Comparison of ENCODE assay signal across 8 cellular contexts in the genomic region with DNA sequence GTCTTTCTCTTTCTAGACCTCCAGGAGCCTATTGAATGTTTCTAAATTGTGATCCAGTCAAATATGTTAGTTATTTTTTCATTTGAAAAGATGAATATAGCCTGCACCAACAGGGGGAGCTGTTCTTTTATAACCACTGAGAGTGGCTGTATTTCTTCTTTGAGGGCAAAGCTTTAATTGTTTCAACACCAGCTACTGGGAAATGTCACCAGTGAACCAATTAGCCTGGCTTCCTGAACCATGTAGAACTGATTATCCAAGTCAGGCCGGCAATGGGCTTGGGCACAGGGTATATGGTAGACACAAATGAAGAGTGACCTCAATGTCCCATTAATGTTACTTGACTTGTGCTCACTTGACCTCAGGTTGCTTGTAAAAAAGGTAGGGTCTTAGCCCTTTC. TPM values are rescaled to one million over a fixed set of nuclear protein-coding genes. Genes with fewer than 3 reads are reported as not detected.
DNase-seq lines count a peak whose midpoint lies in the region; ATAC-seq and TF ChIP-seq lines count a peak whose summit lies in the region.

No MANE protein-coding gene starts in this region.

- TF ChIP-seq CTCF in CD14-positive monocyte (IDR thresholded peaks at IDR 0.05), result peak; percentile 87
- peak; percentile 43 for TF ChIP-seq CTCF in HFF-Myc (IDR thresholded peaks at IDR 0.05; ENCODE audit: low read depth, low read length, missing control alignments)
- peak; percentile 32 for TF ChIP-seq CTCF in colonic mucosa (IDR thresholded peaks at IDR 0.05)
- TF ChIP-seq CTCF in neutrophil (IDR thresholded peaks at IDR 0.05), result peak; percentile 79

- H3K4me1 Mint-ChIP-seq in CD14-positive monocyte, result peaks cover 31% of the 10 kb centered on the region

- no peak for ATAC-seq in GM18517 (IDR thresholded peaks at IDR 0.05; ENCODE audit: unreplicated experiment)

- H3K27ac ChIP-seq in colonic mucosa (no peak overlapping the region), neutrophil (peak overlapping the region; percentile 63)

- no peaks in the 10 kb centered on the region for H3K9me3 ChIP-seq in colonic mucosa
- no peaks in the 10 kb centered on the region for H3K9me3 ChIP-seq in neutrophil

- no peak for DNase-seq in CD14-positive monocyte (ENCODE audit: low spot score)
- no peak for DNase-seq in HFF-Myc (ENCODE audit: extremely low read depth, low read depth)
- peak; percentile 84 for DNase-seq in SKM-1 treated with dmso at 0.1 percent for 144 hours (lab: John Stamatoyannopoulos, UW; ENCODE audit: unreplicated experiment)
- peak; percentile 61 for DNase-seq in colonic mucosa
- no peak for DNase-seq in retina
- no peak for DNase-seq in mesenteric fat pad (ENCODE audit: low spot score)

- intact Hi-C loops in CD14-positive monocyte (cut with micrococcal nuclease) (loop anchor here in 1 of 2 donors (10.0 kb wide), 1 partner anchor 73 kb away; no protein-coding TSS in a partner anchor), colonic mucosa (cut with DNase I) (loop anchor here (5.0 kb wide), 2 partner anchors 75 to 135 kb away; partner anchors contain the start of gene DNAJB14)

- no peaks in the 10 kb centered on the region for H3K9me3 Mint-ChIP-seq in CD14-positive monocyte

- H3K27me3 Mint-ChIP-seq in CD14-positive monocyte (ENCODE audit: low read depth in 3 of 3), result peaks cover 0 to 1% (median 1%) of the 10 kb centered on the region in 3 donors

- no peaks in the 10 kb centered on the region for H3K27me3 ChIP-seq in colonic mucosa
- no peaks in the 10 kb centered on the region for H3K27me3 ChIP-seq in neutrophil

- H3K9ac ChIP-seq in colonic mucosa (ENCODE audit: low read depth in 2 of 2, low read length in 2 of 2), result no peak overlapping the region

- peak overlapping the region in 1 of 7 donors; percentile 68 for H3K27ac Mint-ChIP-seq in CD14-positive monocyte

- no peaks in the 10 kb centered on the region for H3K36me3 ChIP-seq in colonic mucosa
- no peaks in the 10 kb centered on the region for H3K36me3 ChIP-seq in neutrophil

- H3K4me3 ChIP-seq in HFF-Myc (replicated peaks; ENCODE audit: low read depth, low read length), result no peak overlapping the region
- H3K4me3 ChIP-seq in colonic mucosa, result no peak overlapping the region
- peak overlapping the region in 1 of 2 experiments; percentile 10 for H3K4me3 ChIP-seq in neutrophil (ENCODE audit: low read depth in 1 of 2, low read length in 1 of 2)

- no peaks in the 10 kb centered on the region for H3K36me3 Mint-ChIP-seq in CD14-positive monocyte

- H3K4me1 ChIP-seq in colonic mucosa (peaks cover 3% of the 10 kb centered on the region), neutrophil (ENCODE audit: control insufficient read depth in 1 of 2, insufficient read depth in 1 of 2, low read depth in 1 of 2, low read length in 1 of 2) (peaks cover 32% of the 10 kb centered on the region in 2 experiments)

- H3K4me3 Mint-ChIP-seq in CD14-positive monocyte, result no peak overlapping the region

RNA-seq across cellular contexts. Expression of gene DAPP1, which starts 4.8 kb away (rescaled TPM):
- 100 to 1,000 TPM in 1 of 2 donors, 10 to 100 TPM in 1; 87.2 to 125 TPM for polyA plus RNA-seq in CD14-positive monocyte
- 1 to 10 TPM; 3.6 to 5.0 TPM for total RNA-seq in colonic mucosa
- 4.9 TPM for total RNA-seq in mesenteric fat pad

Comparison
In these comparisons a context has a peak if more than half of its experiments do, and no peak if none do; other contexts are left out.
1. DNase-seq: peak in SKM-1 treated with dmso at 0.1 percent for 144 hours (single experiment) and colonic mucosa (single experiment); none in CD14-positive monocyte (single experiment), HFF-Myc (single experiment), retina (single experiment) and mesenteric fat pad (single experiment).
2. CTCF ChIP-seq: peak in every context shown above with its lines; median percentile 87 in CD14-positive monocyte; 79 in neutrophil; 43 in HFF-Myc; 32 in colonic mucosa.